Comparison of ENCODE assay signal across 16 cellular contexts in the genomic region with DNA sequence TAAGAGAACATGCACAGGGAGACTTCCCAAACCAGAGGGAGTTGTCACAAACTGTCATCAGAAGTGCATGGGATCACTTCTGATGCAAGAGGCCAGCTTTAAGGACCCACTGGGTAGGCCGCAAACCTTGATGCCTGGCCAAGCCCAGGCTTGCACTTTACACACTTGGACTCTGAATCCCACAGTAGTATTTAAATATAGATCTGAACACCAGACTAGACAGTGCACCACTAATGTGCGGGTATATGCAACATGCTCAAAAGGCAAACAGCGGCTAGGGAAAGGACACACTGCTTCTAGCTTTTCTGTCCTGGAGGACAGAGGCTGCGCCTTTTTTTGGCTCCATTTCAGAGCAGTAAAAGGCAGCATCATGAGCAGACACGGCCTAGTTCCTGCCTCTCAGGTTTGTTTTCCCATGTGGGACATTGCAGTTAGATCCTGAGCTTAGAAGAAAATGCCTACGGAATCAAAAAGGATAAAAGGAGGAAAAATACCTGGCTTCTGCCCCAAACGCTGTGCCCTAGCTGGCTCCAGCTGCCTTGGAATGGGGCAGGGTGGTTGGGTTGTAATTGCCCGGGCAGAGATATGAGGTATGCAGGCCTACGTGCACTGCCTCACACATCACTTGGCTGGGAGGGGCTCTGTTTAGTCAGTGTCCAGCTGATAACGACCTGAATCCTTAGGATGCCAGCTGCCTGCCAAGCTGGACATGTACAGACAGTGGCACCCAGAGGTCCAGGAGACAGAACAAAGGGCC.
DNase-seq lines count a peak whose midpoint lies in the region; ATAC-seq, FAIRE-seq and TF ChIP-seq lines count a peak whose summit lies in the region.
"Had no signal": no experiment of that assay in that cellular context is flagged by ENCODE, and none has a peak within 500 bp of the region (broad histone marks: within the 10 kb centered on the region; RNA-seq: fewer than 3 reads in every experiment).

No MANE protein-coding gene starts in this region.

- H3K9me3 ChIP-seq in A549: no peaks in the 10 kb centered on the region
- H3K9me3 ChIP-seq in CD8-positive, alpha-beta T cell (ENCODE audit: low read length): no peaks in the 10 kb centered on the region
- H3K9me3 ChIP-seq: tibial nerve had no signal

- TF ChIP-seq POLR2A in A549 (IDR thresholded peaks at IDR 0.05; ENCODE audit: low read length): no peak

- no peak overlapping the region for H3K4me2 ChIP-seq in A549
- H3K4me2 ChIP-seq: PC-9 had no signal

- no peak for TF ChIP-seq RAD21 in A549 (conservative IDR thresholded peaks at IDR 0.05 in 1 of 2, IDR thresholded peaks at IDR 0.05 in 1 of 2)

- POLR2A ChIA-PET in A549 (lab: Yijun Ruan, JAX): interaction anchor here (1.1 kb wide), 1 partner anchor 24 kb away, joined by 4 read pairs; no protein-coding TSS in a partner anchor
- POLR2A ChIA-PET in CD8-positive, alpha-beta T cell (lab: Charles Lee): no interaction called here

- H3K4me1 Mint-ChIP-seq in CD8-positive, alpha-beta T cell (ENCODE audit: low read depth): no peaks in the 10 kb centered on the region
- H3K4me1 Mint-ChIP-seq: central memory CD8-positive, alpha-beta T cell; naive B cell had no signal

- no peaks in the 10 kb centered on the region for H3K27me3 ChIP-seq in foreskin keratinocyte
- no peaks in the 10 kb centered on the region for H3K27me3 ChIP-seq in CD8-positive, alpha-beta T cell (ENCODE audit: insufficient read depth, low read length)
- H3K27me3 ChIP-seq: tibial nerve had no signal

- no peak overlapping the region for H3K4me3 Mint-ChIP-seq in CD8-positive, alpha-beta T cell
- H3K4me3 Mint-ChIP-seq: activated CD8-positive, alpha-beta T cell treated with anti-CD3 and anti-CD28 coated beads for 36 hours; central memory CD8-positive, alpha-beta T cell; naive B cell had no signal

- H3K9me3 Mint-ChIP-seq in CD8-positive, alpha-beta T cell: no peaks in the 10 kb centered on the region
- H3K9me3 Mint-ChIP-seq: activated CD8-positive, alpha-beta T cell treated with anti-CD3 and anti-CD28 coated beads for 36 hours had no signal

- FAIRE-seq in A549 (lab: Jason Lieb, UNC): no peak

- CTCF ChIA-PET in A549 (lab: Yijun Ruan, JAX): interaction anchor here (0.8 to 1.7 kb wide), 3 partner anchors 11 to 63 kb away, joined by 3 to 6 read pairs (median 4); no protein-coding TSS in a partner anchor
- CTCF ChIA-PET in CD8-positive, alpha-beta T cell (lab: Charles Lee): no interaction called here

- ATAC-seq in A549: peak; percentile 47 to 75; a peak in 4 of 6 replicates
- peak; percentile 92 for ATAC-seq in foreskin keratinocyte
- no peak for ATAC-seq in CD8-positive, alpha-beta T cell
- ATAC-seq: activated CD8-positive, alpha-beta T cell treated with anti-CD3 and anti-CD28 coated beads for 36 hours had no signal

- no peaks in the 10 kb centered on the region for H3K36me3 Mint-ChIP-seq in CD8-positive, alpha-beta T cell
- H3K36me3 Mint-ChIP-seq: naive B cell had no signal

- DNase-seq in A549 (ENCODE audit: low read depth in 1 of 2, low spot score in 1 of 2): peak in 1 of 2 experiments; percentile 45
- DNase-seq in RPMI7951 (ENCODE audit: low read depth): peak; percentile 21
- peak; percentile 90 to 96 for DNase-seq in foreskin keratinocyte
- DNase-seq in myocyte (ENCODE audit: low read depth): peak; percentile 91
- DNase-seq in stimulated activated CD4-positive, alpha-beta T cell treated with anti-CD3 and anti-CD28 coated beads, Interleukin-1b, Interleukin-23, amount 100 ng/mL, for 48 hours: no peak
- DNase-seq in dedifferentiated amniotic fluid mesenchymal stem cell (ENCODE audit: extremely low spot score): no peak
- no peak for DNase-seq in NAMALWA (ENCODE audit: low spot score)
- no peak for DNase-seq in CD8-positive, alpha-beta T cell
- DNase-seq: activated CD8-positive, alpha-beta T cell treated with anti-CD3 and anti-CD28 coated beads for 36 hours; naive B cell; T-helper 9 cell had no signal

- no peak overlapping the region for H3K27ac Mint-ChIP-seq in CD8-positive, alpha-beta T cell
- H3K27ac Mint-ChIP-seq: activated CD8-positive, alpha-beta T cell treated with anti-CD3 and anti-CD28 coated beads for 36 hours; naive B cell had no signal

- H3K4me1 ChIP-seq in A549: peaks cover 9% of the 10 kb centered on the region; the same call in 1 of the 3 replicates
- peaks cover 8% of the 10 kb centered on the region for H3K4me1 ChIP-seq in foreskin keratinocyte
- H3K4me1 ChIP-seq in CD8-positive, alpha-beta T cell (ENCODE audit: insufficient read depth, low read length): no peaks in the 10 kb centered on the region

- H3K27ac ChIP-seq in A549 (peak overlapping the region; percentile 12 to 46; a peak in 4 of 6 replicates), foreskin keratinocyte (no peak overlapping the region)
- no peak overlapping the region for H3K27ac ChIP-seq in CD8-positive, alpha-beta T cell (ENCODE audit: low read depth, low read length)
- H3K27ac ChIP-seq: HL-60, PC-9, tibial nerve had no signal

- H3K4me3 ChIP-seq in A549: no peak overlapping the region
- H3K4me3 ChIP-seq in CD8-positive, alpha-beta T cell (ENCODE audit: low read depth, low read length): no peak overlapping the region
- H3K4me3 ChIP-seq: PC-9, skin epidermis, tibial nerve had no signal

- H3K27me3 Mint-ChIP-seq in CD8-positive, alpha-beta T cell (ENCODE audit: low read depth): no peaks in the 10 kb centered on the region
- H3K27me3 Mint-ChIP-seq: central memory CD8-positive, alpha-beta T cell had no signal

- intact Hi-C loops in CD8-positive, alpha-beta T cell (cut with DNase I, micrococcal nuclease): no loop called here

- TF ChIP-seq EP300 in A549 (IDR thresholded peaks at IDR 0.05): no peak

- TF ChIP-seq CTCF in A549 (IDR thresholded peaks at IDR 0.05) (no peak), foreskin keratinocyte (conservative IDR thresholded peaks at IDR 0.05) (no peak)
- no peak for TF ChIP-seq CTCF in CD8-positive, alpha-beta T cell (IDR thresholded peaks at IDR 0.05)

- no peaks in the 10 kb centered on the region for H3K36me3 ChIP-seq in CD8-positive, alpha-beta T cell (ENCODE audit: insufficient read depth, low read length)
- H3K36me3 ChIP-seq: tibial nerve had no signal

- WGBS in A549 (ENCODE audit: missing lambda C conversion rate): 68% methylated on average over 10 of the region's 10 CpGs

TF ChIP-seq in A549, 52 proteins besides CTCF, POLR2A, EP300 and RAD21:
- TF ChIP-seq FOXS1 (CRISPR knock-in tag; IDR thresholded peaks at IDR 0.05): no peak
- no peak for TF ChIP-seq FOSB (CRISPR knock-in tag; IDR thresholded peaks at IDR 0.05)
- TF ChIP-seq, protein P1, sequence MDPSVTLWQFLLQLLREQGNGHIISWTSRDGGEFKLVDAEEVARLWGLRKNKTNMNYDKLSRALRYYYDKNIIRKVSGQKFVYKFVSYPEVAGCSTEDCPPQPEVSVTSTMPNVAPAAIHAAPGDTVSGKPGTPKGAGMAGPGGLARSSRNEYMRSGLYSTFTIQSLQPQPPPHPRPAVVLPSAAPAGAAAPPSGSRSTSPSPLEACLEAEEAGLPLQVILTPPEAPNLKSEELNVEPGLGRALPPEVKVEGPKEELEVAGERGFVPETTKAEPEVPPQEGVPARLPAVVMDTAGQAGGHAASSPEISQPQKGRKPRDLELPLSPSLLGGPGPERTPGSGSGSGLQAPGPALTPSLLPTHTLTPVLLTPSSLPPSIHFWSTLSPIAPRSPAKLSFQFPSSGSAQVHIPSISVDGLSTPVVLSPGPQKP (IDR thresholded peaks at IDR 0.05; ENCODE audit: low read depth, low read length): no peak
- TF ChIP-seq ZNF302 (CRISPR knock-in tag; IDR thresholded peaks at IDR 0.05): no peak
- no peak for TF ChIP-seq RNF2 (IDR thresholded peaks at IDR 0.05; ENCODE audit: borderline replicate concordance, low read depth)
- no peak for TF ChIP-seq GATA3 (IDR thresholded peaks at IDR 0.05; ENCODE audit: borderline replicate concordance)
- no peak for TF ChIP-seq CHD4 (IDR thresholded peaks at IDR 0.05; ENCODE audit: borderline replicate concordance)
- TF ChIP-seq RCOR1 (IDR thresholded peaks at IDR 0.05; ENCODE audit: low read depth, low read length): no peak
- no peak for TF ChIP-seq HDAC2 (IDR thresholded peaks at IDR 0.05)
- TF ChIP-seq MYC (IDR thresholded peaks at IDR 0.05; ENCODE audit: borderline replicate concordance, low read length): no peak
- no peak for TF ChIP-seq SREBF2 (IDR thresholded peaks at IDR 0.05)
- no peak for TF ChIP-seq ESRRA (IDR thresholded peaks at IDR 0.05; ENCODE audit: borderline replicate concordance, low read length)
- no peak for TF ChIP-seq MAFK (IDR thresholded peaks at IDR 0.05; ENCODE audit: partially characterized antibody)
- TF ChIP-seq POLR2AphosphoS2 (conservative IDR thresholded peaks at IDR 0.05; ENCODE audit: low read length): no peak
- TF ChIP-seq HOXB13 (CRISPR knock-in tag; IDR thresholded peaks at IDR 0.05; ENCODE audit: low read depth): no peak
- no peak for TF ChIP-seq EHF (CRISPR knock-in tag; IDR thresholded peaks at IDR 0.05)
- no peak for TF ChIP-seq CHD2 (IDR thresholded peaks at IDR 0.05; ENCODE audit: low read length, partially characterized antibody)

Comparison
In these comparisons a context has a peak if more than half of its experiments do, and no peak if none do; other contexts are left out.
1. DNase-seq: peak in RPMI7951 (single experiment), foreskin keratinocyte (2 of 2) and myocyte (single experiment); none in stimulated activated CD4-positive, alpha-beta T cell treated with anti-CD3 and anti-CD28 coated beads, Interleukin-1b, Interleukin-23, amount 100 ng/mL, for 48 hours (single experiment), dedifferentiated amniotic fluid mesenchymal stem cell (single experiment), NAMALWA (single experiment) and CD8-positive, alpha-beta T cell (0 of 7).
2. H3K27ac ChIP-seq: peak in A549 (2 of 2); none in foreskin keratinocyte (single experiment) and CD8-positive, alpha-beta T cell (single experiment).